Comparison of ENCODE assay signal across 10 cellular contexts in genomic region chrX:125203379-125203736, GRCh38.
DNase-seq lines count a peak whose midpoint lies in the region; ATAC-seq and TF ChIP-seq lines count a peak whose summit lies in the region.
"Had no signal": no experiment of that assay in that cellular context is flagged by ENCODE, and none has a peak within 500 bp of the region (broad histone marks: within the 10 kb centered on the region; RNA-seq: fewer than 3 reads in every experiment).

No MANE protein-coding gene starts in this region.

- H3K4me3 Mint-ChIP-seq in natural killer cell treated with Interleukin-12 subunit alpha and Interleukin-12 subunit beta and Interleukin-15 and Interleukin-18, amount 100 ng/mL, for 72 hours = peak overlapping the region; percentile 55
- H3K4me3 Mint-ChIP-seq in natural killer cell = no peak overlapping the region
- H3K4me3 Mint-ChIP-seq in central memory CD8-positive, alpha-beta T cell = peak overlapping the region; percentile 80
- H3K4me3 Mint-ChIP-seq in naive thymus-derived CD4-positive, alpha-beta T cell = peak overlapping the region; percentile 58 to 90 (median 74)

- H3K36me3 ChIP-seq in naive thymus-derived CD4-positive, alpha-beta T cell (ENCODE audit: control insufficient read depth in 2 of 3, insufficient read depth in 3 of 3, low read length in 3 of 3) = no peaks in the 10 kb centered on the region

- H3K27me3 ChIP-seq in naive thymus-derived CD4-positive, alpha-beta T cell (ENCODE audit: control insufficient read depth in 2 of 2, insufficient read depth in 2 of 2, low read length in 2 of 2) = no peaks in the 10 kb centered on the region

- POLR2A ChIA-PET in naive thymus-derived CD4-positive, alpha-beta T cell (lab: Charles Lee) = no interaction called here

- no peaks in the 10 kb centered on the region for H3K36me3 Mint-ChIP-seq in natural killer cell treated with Interleukin-12 subunit alpha and Interleukin-12 subunit beta and Interleukin-15 and Interleukin-18, amount 100 ng/mL, for 72 hours
- no peaks in the 10 kb centered on the region for H3K36me3 Mint-ChIP-seq in natural killer cell
- peaks cover 2% of the 10 kb centered on the region for H3K36me3 Mint-ChIP-seq in central memory CD8-positive, alpha-beta T cell (ENCODE audit: insufficient read depth)
- no peaks in the 10 kb centered on the region for H3K36me3 Mint-ChIP-seq in naive thymus-derived CD4-positive, alpha-beta T cell

- intact Hi-C loops in natural killer cell (cut with micrococcal nuclease) = no loop called here
- intact Hi-C loops in naive thymus-derived CD4-positive, alpha-beta T cell (cut with micrococcal nuclease) = no loop called here

- CTCF ChIA-PET in naive thymus-derived CD4-positive, alpha-beta T cell (lab: Charles Lee) = no interaction called here

- H3K4me1 ChIP-seq in naive thymus-derived CD4-positive, alpha-beta T cell (ENCODE audit: control insufficient read depth in 2 of 2, insufficient read depth in 2 of 2, low read length in 2 of 2) = no peaks in the 10 kb centered on the region

- TF ChIP-seq CTCF in natural killer cell (IDR thresholded peaks at IDR 0.05) = no peak

- no peak overlapping the region for H3K4me3 ChIP-seq in naive thymus-derived CD4-positive, alpha-beta T cell (ENCODE audit: low read length)

- H3K4me1 Mint-ChIP-seq in natural killer cell treated with Interleukin-12 subunit alpha and Interleukin-12 subunit beta and Interleukin-15 and Interleukin-18, amount 100 ng/mL, for 72 hours (ENCODE audit: low read depth in 2 of 2) = peaks cover 7 to 16% of the 10 kb centered on the region in 2 donors
- H3K4me1 Mint-ChIP-seq in natural killer cell = peaks cover 7 to 15% of the 10 kb centered on the region in 2 donors
- H3K4me1 Mint-ChIP-seq in central memory CD8-positive, alpha-beta T cell = peaks cover 24% of the 10 kb centered on the region
- H3K4me1 Mint-ChIP-seq in naive thymus-derived CD4-positive, alpha-beta T cell = peaks cover 15 to 24% (median 19%) of the 10 kb centered on the region in 7 donors

- DNase-seq in natural killer cell treated with Interleukin-12 subunit alpha and Interleukin-12 subunit beta and Interleukin-15 and Interleukin-18, amount 100 ng/mL, for 72 hours (ENCODE audit: low spot score) = no peak
- DNase-seq in natural killer cell = no peak
- DNase-seq in central memory CD8-positive, alpha-beta T cell (ENCODE audit: low spot score in 2 of 2) = no peak
- no peak for DNase-seq in naive thymus-derived CD4-positive, alpha-beta T cell
- no peak for DNase-seq in inferior parietal cortex (ENCODE audit: extremely low spot score)
- no peak for DNase-seq in midbrain (lab: John Stamatoyannopoulos, UW)
- no peak for DNase-seq in CD1c-positive myeloid dendritic cell (ENCODE audit: extremely low spot score)
- DNase-seq: foreskin melanocyte had no signal

- no peak overlapping the region for H3K27ac ChIP-seq in naive thymus-derived CD4-positive, alpha-beta T cell (ENCODE audit: low read depth, low read length)

- H3K27ac Mint-ChIP-seq in natural killer cell treated with Interleukin-12 subunit alpha and Interleukin-12 subunit beta and Interleukin-15 and Interleukin-18, amount 100 ng/mL, for 72 hours = no peak overlapping the region
- H3K27ac Mint-ChIP-seq in natural killer cell = no peak overlapping the region
- peak overlapping the region; percentile 46 for H3K27ac Mint-ChIP-seq in central memory CD8-positive, alpha-beta T cell (ENCODE audit: low read depth)
- no peak overlapping the region for H3K27ac Mint-ChIP-seq in naive thymus-derived CD4-positive, alpha-beta T cell

- H3K9me3 ChIP-seq in naive thymus-derived CD4-positive, alpha-beta T cell (ENCODE audit: control insufficient read depth in 2 of 3, low read length in 3 of 3) = no peaks in the 10 kb centered on the region

- ATAC-seq in natural killer cell treated with Interleukin-12 subunit alpha and Interleukin-12 subunit beta and Interleukin-15 and Interleukin-18, amount 100 ng/mL, for 72 hours = no peak
- ATAC-seq in natural killer cell = no peak
- ATAC-seq in central memory CD8-positive, alpha-beta T cell (replicated peaks; ENCODE audit: extremely low read depth, poor library complexity, severe bottlenecking) = no peak
- ATAC-seq in naive thymus-derived CD4-positive, alpha-beta T cell = no peak
- ATAC-seq in GM19452 (IDR thresholded peaks at IDR 0.05; ENCODE audit: unreplicated experiment) = no peak
- ATAC-seq: HCT116 had no signal

- H3K9me3 Mint-ChIP-seq in natural killer cell treated with Interleukin-12 subunit alpha and Interleukin-12 subunit beta and Interleukin-15 and Interleukin-18, amount 100 ng/mL, for 72 hours = no peaks in the 10 kb centered on the region
- H3K9me3 Mint-ChIP-seq in natural killer cell = no peaks in the 10 kb centered on the region
- no peaks in the 10 kb centered on the region for H3K9me3 Mint-ChIP-seq in central memory CD8-positive, alpha-beta T cell
- H3K9me3 Mint-ChIP-seq in naive thymus-derived CD4-positive, alpha-beta T cell = peaks cover 0 to 2% (median 0%) of the 10 kb centered on the region in 11 donors

- H3K27me3 Mint-ChIP-seq in natural killer cell treated with Interleukin-12 subunit alpha and Interleukin-12 subunit beta and Interleukin-15 and Interleukin-18, amount 100 ng/mL, for 72 hours = peaks cover 35 to 47% of the 10 kb centered on the region in 2 donors
- peaks cover 28 to 46% of the 10 kb centered on the region in 2 donors for H3K27me3 Mint-ChIP-seq in natural killer cell (ENCODE audit: low read depth in 2 of 2)
- peaks cover 32% of the 10 kb centered on the region for H3K27me3 Mint-ChIP-seq in central memory CD8-positive, alpha-beta T cell
- peaks cover 19 to 57% (median 32%) of the 10 kb centered on the region in 5 donors for H3K27me3 Mint-ChIP-seq in naive thymus-derived CD4-positive, alpha-beta T cell
